ENCODE assay signal across 8 cellular contexts in genomic region chr10:132066186-132066585, GRCh38. TPM values are rescaled to one million over a fixed set of nuclear protein-coding genes. Genes with fewer than 3 reads are reported as not detected.
DNase-seq lines count a peak whose midpoint lies in the region; ATAC-seq and TF ChIP-seq lines count a peak whose summit lies in the region.

No MANE protein-coding gene starts in this region.

- peaks cover 0 to 7% (median 0%) of the 10 kb centered on the region in 3 donors for H3K27me3 Mint-ChIP-seq in immature natural killer cell (ENCODE audit: low read depth in 3 of 3)

- TF ChIP-seq POLR2A in adrenal gland (IDR thresholded peaks at IDR 0.05) (no peak), spleen (IDR thresholded peaks at IDR 0.05) (no peak)

- peaks cover 0 to 3% of the 10 kb centered on the region in 2 donors for H3K4me1 Mint-ChIP-seq in immature natural killer cell

- H3K9me3 ChIP-seq in HAP-1 (no peaks in the 10 kb centered on the region), adrenal gland (replicated peaks in 1 of 3) (no peaks in the 10 kb centered on the region), spleen (no peaks in the 10 kb centered on the region)

- in situ Hi-C loops in HAP-1 (cut with MboI; ENCODE audit: low sequenced_read_pairs), result no loop called here

- 43 to 56% (median 47%) methylated on average over 9 to 15 of the region's 15 CpGs for WGBS in adrenal gland, 4 donors
- 52 to 83% (median 65%) methylated on average over 15 of the region's 15 CpGs for WGBS in spleen, 5 donors

- H3K27ac ChIP-seq in adrenal gland (peak overlapping the region in 4 of 5 donors; percentile 68 to 87 (median 74)), spleen (no peak overlapping the region)

- H3K4me3 ChIP-seq in HAP-1 (peak overlapping the region; percentile 31), adrenal gland (peak overlapping the region; percentile 7 to 48 (median 12)), spleen (peak overlapping the region in 7 of 8 donors; percentile 26 to 65 (median 30))

- peak overlapping the region; percentile 58 to 68 (median 61) for H3K4me3 Mint-ChIP-seq in immature natural killer cell

- H3K9me3 Mint-ChIP-seq in immature natural killer cell, result no peaks in the 10 kb centered on the region

- TF ChIP-seq CTCF in adrenal gland (IDR thresholded peaks at IDR 0.05), result no peak
- TF ChIP-seq CTCF in spleen (IDR thresholded peaks at IDR 0.05 in 8 of 11, conservative IDR thresholded peaks at IDR 0.05 in 3 of 11), result no peak

- no peak overlapping the region for H3K27ac Mint-ChIP-seq in immature natural killer cell

- H3K36me3 Mint-ChIP-seq in immature natural killer cell, result no peaks in the 10 kb centered on the region

- intact Hi-C loops in adrenal gland (cut with DNase I), result no loop called here
- intact Hi-C loops in spleen (cut with DNase I; ENCODE audit: low total_unique reads), result no loop called here

- H3K27me3 ChIP-seq in HAP-1 (ENCODE audit: low read depth) (no peaks in the 10 kb centered on the region; the same call in 1 of the 2 replicates), adrenal gland (no peaks in the 10 kb centered on the region), spleen (replicated peaks in 1 of 7) (peaks cover 0 to 15% (median 0%) of the 10 kb centered on the region in 7 donors)

- no peak for ATAC-seq in HG03045 (IDR thresholded peaks at IDR 0.05; ENCODE audit: unreplicated experiment)
- ATAC-seq in HG02763 (IDR thresholded peaks at IDR 0.05; ENCODE audit: unreplicated experiment), result no peak
- no peak for ATAC-seq in HG03521 (IDR thresholded peaks at IDR 0.05; ENCODE audit: unreplicated experiment)

- H3K36me3 ChIP-seq in HAP-1 (replicated peaks) (no peaks in the 10 kb centered on the region), adrenal gland (replicated peaks in 1 of 2) (no peaks in the 10 kb centered on the region), spleen (no peaks in the 10 kb centered on the region)

- H3K4me1 ChIP-seq in HAP-1 (peaks cover 10% of the 10 kb centered on the region), adrenal gland (replicated peaks in 1 of 2) (peaks cover 0 to 12% of the 10 kb centered on the region in 2 donors), spleen (peaks cover 0 to 14% (median 3%) of the 10 kb centered on the region in 6 donors)

- DNase-seq in HAP-1 (ENCODE audit: low spot score in 2 of 2) (no peak), adrenal gland (peak in 1 of 7 donors; percentile 51), immature natural killer cell (no peak), spleen (no peak)
- DNase-seq in activated effector memory CD4-positive, alpha-beta T cell treated with anti-CD3 and anti-CD28 coated beads, Interleukin-2, amount 50 U/mL, for 16 hours, result no peak

RNA-seq across cellular contexts. Expression of gene JAKMIP3, which starts 0.4 kb away (rescaled TPM):
- total RNA-seq in adrenal gland, result 1 to 10 TPM in 1 of 8 donors, under 1 TPM in 7; 0.18 to 2.7 (median 0.74) TPM
- 1 to 10 TPM in 2 of 3 donors, under 1 TPM in 1; 0.86 to 7.0 (median 2.1) TPM for polyA plus RNA-seq in adrenal gland
- polyA plus RNA-seq in immature natural killer cell, result not detected
- total RNA-seq in spleen, result under 1 TPM; 0.13 to 0.92 (median 0.44) TPM
- polyA plus RNA-seq in spleen, result under 1 TPM; 0.06 to 0.13 (median 0.13) TPM

Comparison
In these comparisons a context has a peak if more than half of its experiments do, and no peak if none do; other contexts are left out.
1. H3K27ac ChIP-seq: peak in adrenal gland (4 of 5); none in spleen (0 of 8).
2. Peak in every context shown above with its lines, with median percentiles within 50 percentile points of each other: H3K4me3 ChIP-seq.